ENCODE assay signal across 8 cellular contexts in the genomic region with DNA sequence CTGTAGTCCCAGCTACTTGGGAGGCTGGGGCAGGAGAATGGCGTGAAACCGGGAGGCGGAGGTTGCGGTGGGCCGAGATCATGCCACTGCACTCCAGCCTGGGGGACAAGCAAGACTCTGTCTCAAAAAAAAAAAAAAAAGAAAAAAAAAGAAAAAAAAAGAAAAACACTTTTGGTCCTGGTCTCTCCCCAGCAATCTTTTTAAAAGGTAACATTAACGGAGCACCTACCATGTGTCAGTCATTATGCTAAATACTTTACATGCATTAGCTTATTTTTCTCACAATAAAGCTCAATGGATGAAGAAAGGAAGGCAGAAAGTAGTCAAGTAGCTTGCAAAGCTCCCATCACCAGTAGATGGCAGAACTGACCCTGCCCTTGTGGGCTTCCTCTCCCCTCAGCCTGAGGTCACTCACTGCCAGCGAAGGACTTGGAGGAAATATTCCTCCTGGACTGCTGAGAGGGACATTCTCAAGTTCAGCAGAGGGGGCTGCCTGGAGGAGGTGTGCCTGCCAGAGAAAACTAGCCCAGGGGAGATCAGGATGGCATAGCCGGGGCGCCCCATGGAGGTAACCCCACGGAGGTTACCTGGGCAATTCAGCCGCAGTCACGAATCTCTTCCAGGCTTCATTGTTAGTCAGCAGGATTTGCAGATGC. TPM values are rescaled to one million over a fixed set of nuclear protein-coding genes. Genes with fewer than 3 reads are reported as not detected.
DNase-seq lines count a peak whose midpoint lies in the region; TF ChIP-seq lines count a peak whose summit lies in the region.

No MANE protein-coding gene starts in this region.

- peak; percentile 85 for TF ChIP-seq CTCF in fibroblast of villous mesenchyme (IDR thresholded peaks at IDR 0.05; ENCODE audit: insufficient read depth, low read depth, low read length)
- TF ChIP-seq CTCF in neural cell (IDR thresholded peaks at IDR 0.05; ENCODE audit: poor library complexity, severe bottlenecking) = peak; percentile 72
- TF ChIP-seq CTCF in lower leg skin (IDR thresholded peaks at IDR 0.05) = peak in 1 of 3 donors; percentile 40

- no peaks in the 10 kb centered on the region for H3F3A ChIP-seq in neural cell (ENCODE audit: insufficient read depth, low read length, poor library complexity, severe bottlenecking)

- H3K79me2 ChIP-seq in neural cell (replicated peaks; ENCODE audit: insufficient read depth, low read length) = no peaks in the 10 kb centered on the region

- TF ChIP-seq EP300 in neural cell (conservative IDR thresholded peaks at IDR 0.05; ENCODE audit: poor library complexity, severe bottlenecking) = no peak

- H3K9me2 ChIP-seq in neural cell (ENCODE audit: insufficient read depth, low read length) = no peaks in the 10 kb centered on the region

- H3K9me3 ChIP-seq in neural cell (ENCODE audit: low read length) = no peaks in the 10 kb centered on the region

- DNase-seq in A172 (ENCODE audit: low spot score) = peak; percentile 66
- DNase-seq in Daoy (ENCODE audit: low read depth) = peak; percentile 71
- DNase-seq in NCI-H1436 (lab: John Stamatoyannopoulos, UW) = peak; percentile 34
- peak; percentile 39 for DNase-seq in activated CD8-positive, alpha-beta memory T cell treated with anti-CD3 and anti-CD28 coated beads, Interleukin-2, amount 50 U/mL, for 4 hours
- DNase-seq in fibroblast of villous mesenchyme (ENCODE audit: low read depth) = peak; percentile 74
- no peak for DNase-seq in lower leg skin (ENCODE audit: low spot score in 2 of 2)
- no peak for DNase-seq in NCI-H187 treated with DMSO at 0.1 percent for 48 hours (lab: John Stamatoyannopoulos, UW)

- no peak overlapping the region for H3K4me2 ChIP-seq in neural cell (ENCODE audit: low read length)

- 58 to 75% methylated on average over 12 of the region's 12 CpGs for WGBS in lower leg skin, 2 donors

- no peaks in the 10 kb centered on the region for H3K36me3 ChIP-seq in neural cell (ENCODE audit: insufficient read depth, low read length)

- no peaks in the 10 kb centered on the region for H4K20me1 ChIP-seq in neural cell (ENCODE audit: insufficient read depth)

- H3K9ac ChIP-seq in neural cell (ENCODE audit: low read length) = no peak overlapping the region

- peak; percentile 71 for TF ChIP-seq RAD21 in neural cell (conservative IDR thresholded peaks at IDR 0.05)

- TF ChIP-seq POLR2A in lower leg skin (IDR thresholded peaks at IDR 0.05) = no peak

- no peaks in the 10 kb centered on the region for H3K27me3 ChIP-seq in neural cell (ENCODE audit: insufficient read depth, low read depth, low read length)

- H3K4me3 ChIP-seq in fibroblast of villous mesenchyme (ENCODE audit: low read depth, low read length) = no peak overlapping the region
- H3K4me3 ChIP-seq in neural cell (ENCODE audit: low read length) = no peak overlapping the region
- H3K4me3 ChIP-seq in lower leg skin (ENCODE audit: low read depth, poor library complexity, severe bottlenecking) = no peak overlapping the region

- intact Hi-C loops in lower leg skin (cut with DNase I; ENCODE audit: low total_unique reads) = loop anchor here (10.0 kb wide), 1 partner anchor 140 kb away; no protein-coding TSS in a partner anchor

- no peak overlapping the region for H3K27ac ChIP-seq in neural cell (ENCODE audit: low read length)

- no peak overlapping the region for H2AFZ ChIP-seq in neural cell (ENCODE audit: low read depth, low read length)

TF ChIP-seq in neural cell, 6 proteins besides CTCF, POLR2A, EP300 and RAD21:
- TF ChIP-seq SMC3 (conservative IDR thresholded peaks at IDR 0.05; ENCODE audit: poor library complexity) (peak; percentile 72), POLR2AphosphoS5 (IDR thresholded peaks at IDR 0.05) (no peak)
TF ChIP-seq in neural cell: peak in this region for 1.

RNA-seq across cellular contexts. Expression of gene APOL3, which starts 15.5 kb away (rescaled TPM):
- 3.1 and 3.9 TPM in 2 replicates for total RNA-seq in A172 (2014; rRNA removed; shearing (Covaris generic))
- 9.6 and 19.0 TPM in 2 replicates for total RNA-seq in Daoy (2014; rRNA removed; shearing (Covaris generic))
- total RNA-seq in fibroblast of villous mesenchyme (9.7 and 10.4 TPM in 2 replicates), lower leg skin (10 to 100 TPM; 29.5 to 55.9 (median 39.6) TPM)
- not detected in 2 replicates for polyA plus RNA-seq in neural cell
- not detected in 2 replicates for polyA minus RNA-seq in neural cell

RNA-seq across cellular contexts. Expression of gene APOL4, which starts 56.6 kb away (rescaled TPM):
- total RNA-seq in A172 (2014; rRNA removed; shearing (Covaris generic)) = 0.74 TPM in 1 of 2 replicates, not detected in the other
- total RNA-seq in Daoy (2014; rRNA removed; shearing (Covaris generic)) = not detected in 2 replicates
- not detected in 2 replicates for total RNA-seq in fibroblast of villous mesenchyme
- polyA plus RNA-seq in neural cell = not detected in 2 replicates
- not detected in 2 replicates for polyA minus RNA-seq in neural cell
- 1 to 10 TPM; 3.3 to 5.4 (median 4.1) TPM for total RNA-seq in lower leg skin

Comparison
In these comparisons a context has a peak if more than half of its experiments do, and no peak if none do; other contexts are left out.
1. DNase-seq: peak in A172 (single experiment), Daoy (single experiment), NCI-H1436 (single experiment), activated CD8-positive, alpha-beta memory T cell treated with anti-CD3 and anti-CD28 coated beads, Interleukin-2, amount 50 U/mL, for 4 hours (single experiment) and fibroblast of villous mesenchyme (single experiment); none in lower leg skin (0 of 2) and NCI-H187 treated with DMSO at 0.1 percent for 48 hours (single experiment).